In genomic region chr2:240024766-240025165, GRCh38 we compare ENCODE assay signal across 8 cellular contexts. TPM values are rescaled to one million over a fixed set of nuclear protein-coding genes. Genes with fewer than 3 reads are reported as not detected.
DNase-seq lines count a peak whose midpoint lies in the region; ATAC-seq and TF ChIP-seq lines count a peak whose summit lies in the region.

No MANE protein-coding gene starts in this region.

- H3K27ac ChIP-seq in ascending aorta, result peak overlapping the region; percentile 97 to 98

- ATAC-seq in GM21717 (IDR thresholded peaks at IDR 0.05; ENCODE audit: unreplicated experiment) (peak; percentile 17), HG03520 (IDR thresholded peaks at IDR 0.05; ENCODE audit: unreplicated experiment) (no peak)

- peaks cover 0 to 10% of the 10 kb centered on the region in 2 donors for H3K4me1 ChIP-seq in ascending aorta

- DNase-seq in CMK (ENCODE audit: low read depth) (peak; percentile 18), NB4 (ENCODE audit: low read depth) (peak; percentile 52), ascending aorta (ENCODE audit: low spot score in 2 of 2) (no peak), iris pigment epithelial cell (ENCODE audit: low read depth) (peak; percentile 2), NCI-H1105 (lab: John Stamatoyannopoulos, UW) (no peak)
- DNase-seq in stimulated activated CD4-positive, alpha-beta T cell treated with anti-CD3 and anti-CD28 coated beads, Interleukin-2, amount 100 ng/mL, for 24 hours, result peak; percentile 20 to 31

- no peak for TF ChIP-seq POLR2A in NB4 (IDR thresholded peaks at IDR 0.05; ENCODE audit: extremely low read depth, insufficient read length)

- H3K4me3 ChIP-seq in NB4 (ENCODE audit: low read depth, low read length) (peak overlapping the region; percentile 100), ascending aorta (peak overlapping the region; percentile 95 to 100)

- no peaks in the 10 kb centered on the region for H3K9me3 ChIP-seq in ascending aorta

- no peak for TF ChIP-seq CTCF in NB4 (IDR thresholded peaks at IDR 0.05; ENCODE audit: low read depth, low read length)
- TF ChIP-seq CTCF in ascending aorta (IDR thresholded peaks at IDR 0.05), result no peak

- H3K27me3 ChIP-seq in ascending aorta, result no peaks in the 10 kb centered on the region

- intact Hi-C loops in ascending aorta (cut with DNase I), result loop anchor here (1.0 to 10.0 kb wide), 3 partner anchors 560 to 622 kb away; partner anchors contain the start of genes CAPN10 and HDAC4

- H3K36me3 ChIP-seq in ascending aorta, result peaks cover 16% of the 10 kb centered on the region in 2 donors

RNA-seq across cellular contexts. Expression of gene NDUFA10, which starts 0.4 kb away (rescaled TPM):
- 96.9 TPM for total RNA-seq in ascending aorta

RNA-seq across cellular contexts. Expression of gene OR6B2, which starts 5.5 kb away (rescaled TPM):
- total RNA-seq in ascending aorta, result not detected

RNA-seq across cellular contexts. Expression of gene OR6B3, which starts 28.6 kb away (rescaled TPM):
- not detected for total RNA-seq in ascending aorta

Comparison
In these comparisons a context has a peak if more than half of its experiments do, and no peak if none do; other contexts are left out.
1. DNase-seq: peak in CMK (single experiment), NB4 (single experiment), iris pigment epithelial cell (single experiment) and stimulated activated CD4-positive, alpha-beta T cell treated with anti-CD3 and anti-CD28 coated beads, Interleukin-2, amount 100 ng/mL, for 24 hours (2 of 2); none in ascending aorta (0 of 2) and NCI-H1105 (single experiment).